In genomic region chr12:94263905-94264655, GRCh38 we compare ENCODE assay signal across 11 cellular contexts.
DNase-seq lines count a peak whose midpoint lies in the region; ATAC-seq and TF ChIP-seq lines count a peak whose summit lies in the region.
"Had no signal": no experiment of that assay in that cellular context is flagged by ENCODE, and none has a peak within 500 bp of the region (broad histone marks: within the 10 kb centered on the region; RNA-seq: fewer than 3 reads in every experiment).

No MANE protein-coding gene starts in this region.

- no peaks in the 10 kb centered on the region for H3K27me3 ChIP-seq in lower lobe of right lung (ENCODE audit: low read depth)
- H3K27me3 ChIP-seq: tibial nerve had no signal

- intact Hi-C loops in lower lobe of right lung (cut with DNase I), result no loop called here
- intact Hi-C loops in head of caudate nucleus (cut with DNase I), result no loop called here
- intact Hi-C loops in mucosa of descending colon (cut with DNase I, micrococcal nuclease), result no loop called here

- H3K9me3 ChIP-seq in lower lobe of right lung (no peaks in the 10 kb centered on the region), mucosa of descending colon (no peaks in the 10 kb centered on the region)
- H3K9me3 ChIP-seq: tibial nerve had no signal

- POLR2A ChIA-PET in activated naive CD8-positive, alpha-beta T cell treated with anti-CD3 and anti-CD28 coated beads, Interleukin-2, amount 10 ng/mL, durations not matched to agents 7 days and 5 days (lab: Charles Lee), result interaction anchor here (2.6 kb wide), 1 partner anchor 41 kb away, joined by 8 read pairs; no protein-coding TSS in a partner anchor

- TF ChIP-seq CTCF in lower lobe of right lung (IDR thresholded peaks at IDR 0.05) (no peak), mucosa of descending colon (IDR thresholded peaks at IDR 0.05) (no peak)

- DNase-seq in A172 (ENCODE audit: low spot score), result peak; percentile 16
- DNase-seq in DMS79 (lab: John Stamatoyannopoulos, UW), result peak; percentile 77
- DNase-seq in activated naive CD8-positive, alpha-beta T cell treated with anti-CD3 and anti-CD28 coated beads, Interleukin-2, amount 10 ng/mL, durations not matched to agents 7 days and 5 days, result no peak
- DNase-seq in lower lobe of right lung, result peak; percentile 77
- no peak for DNase-seq in NCI-H1694 (lab: John Stamatoyannopoulos, UW)
- no peak for DNase-seq in NCI-H524 treated with DMSO at 0.1 percent for 48 hours (lab: John Stamatoyannopoulos, UW)
- DNase-seq in head of caudate nucleus, result no peak
- DNase-seq in mucosa of descending colon, result no peak
- DNase-seq: activated gamma-delta T cell, NCI-H446 had no signal

- ATAC-seq in activated naive CD8-positive, alpha-beta T cell treated with anti-CD3 and anti-CD28 coated beads, Interleukin-2, amount 10 ng/mL, durations not matched to agents 7 days and 5 days (ENCODE audit: low read depth), result no peak
- ATAC-seq in lower lobe of right lung, result peak; percentile 77 to 79
- no peak for ATAC-seq in mucosa of descending colon

- no peaks in the 10 kb centered on the region for H3K27me3 Mint-ChIP-seq in activated naive CD8-positive, alpha-beta T cell treated with anti-CD3 and anti-CD28 coated beads, Interleukin-2, amount 10 ng/mL, durations not matched to agents 7 days and 5 days

- H3K27ac ChIP-seq in lower lobe of right lung, result peak overlapping the region; percentile 88

- no peaks in the 10 kb centered on the region for H3K9me3 Mint-ChIP-seq in activated naive CD8-positive, alpha-beta T cell treated with anti-CD3 and anti-CD28 coated beads, Interleukin-2, amount 10 ng/mL, durations not matched to agents 7 days and 5 days

- no peaks in the 10 kb centered on the region for H3K36me3 ChIP-seq in lower lobe of right lung
- H3K36me3 ChIP-seq in mucosa of descending colon (ENCODE audit: low read depth), result no peaks in the 10 kb centered on the region
- H3K36me3 ChIP-seq: tibial nerve had no signal

- peak overlapping the region; percentile 90 for H3K4me3 Mint-ChIP-seq in activated naive CD8-positive, alpha-beta T cell treated with anti-CD3 and anti-CD28 coated beads, Interleukin-2, amount 10 ng/mL, durations not matched to agents 7 days and 5 days

- H3K4me1 Mint-ChIP-seq in activated naive CD8-positive, alpha-beta T cell treated with anti-CD3 and anti-CD28 coated beads, Interleukin-2, amount 10 ng/mL, durations not matched to agents 7 days and 5 days, result peaks cover 46% of the 10 kb centered on the region

- peaks cover 64% of the 10 kb centered on the region for H3K36me3 Mint-ChIP-seq in activated naive CD8-positive, alpha-beta T cell treated with anti-CD3 and anti-CD28 coated beads, Interleukin-2, amount 10 ng/mL, durations not matched to agents 7 days and 5 days

- no peak overlapping the region for H3K27ac Mint-ChIP-seq in activated naive CD8-positive, alpha-beta T cell treated with anti-CD3 and anti-CD28 coated beads, Interleukin-2, amount 10 ng/mL, durations not matched to agents 7 days and 5 days

- H3K4me1 ChIP-seq in lower lobe of right lung, result peaks cover 72% of the 10 kb centered on the region
- H3K4me1 ChIP-seq in mucosa of descending colon (ENCODE audit: low read depth), result peaks cover 6% of the 10 kb centered on the region

- H3K4me3 ChIP-seq in lower lobe of right lung (no peak overlapping the region), mucosa of descending colon (no peak overlapping the region)
- H3K4me3 ChIP-seq: tibial nerve had no signal

Comparison
In these comparisons a context has a peak if more than half of its experiments do, and no peak if none do; other contexts are left out.
1. DNase-seq: peak in A172 (single experiment), DMS79 (single experiment) and lower lobe of right lung (single experiment); none in activated naive CD8-positive, alpha-beta T cell treated with anti-CD3 and anti-CD28 coated beads, Interleukin-2, amount 10 ng/mL, durations not matched to agents 7 days and 5 days (single experiment), NCI-H1694 (single experiment), NCI-H524 treated with DMSO at 0.1 percent for 48 hours (single experiment), head of caudate nucleus (0 of 42) and mucosa of descending colon (0 of 3).
2. ATAC-seq: peak in lower lobe of right lung (2 of 2); none in activated naive CD8-positive, alpha-beta T cell treated with anti-CD3 and anti-CD28 coated beads, Interleukin-2, amount 10 ng/mL, durations not matched to agents 7 days and 5 days (single experiment) and mucosa of descending colon (single experiment).